ENCODE assay signal across 16 cellular contexts in genomic region chr7:1852781-1853618, GRCh38.
DNase-seq lines count a peak whose midpoint lies in the region; ATAC-seq, FAIRE-seq and TF ChIP-seq lines count a peak whose summit lies in the region.
"Had no signal": no experiment of that assay in that cellular context is flagged by ENCODE, and none has a peak within 500 bp of the region (broad histone marks: within the 10 kb centered on the region; RNA-seq: fewer than 3 reads in every experiment).

No MANE protein-coding gene starts in this region.

- H3K79me2 ChIP-seq in HepG2 (ENCODE audit: insufficient read depth, low read length), result no peaks in the 10 kb centered on the region

- no peaks in the 10 kb centered on the region for H3K27me3 ChIP-seq in liver (ENCODE audit: control insufficient read depth in 4 of 4, insufficient read depth in 4 of 4, low read length in 3 of 4)
- no peaks in the 10 kb centered on the region for H3K27me3 ChIP-seq in HepG2 (ENCODE audit: control insufficient read depth in 1 of 2, insufficient read depth in 2 of 2, low read length in 2 of 2)
- H3K27me3 ChIP-seq: vagina had no signal

- no peak for TF ChIP-seq POLR2A in HepG2 (IDR thresholded peaks at IDR 0.05; ENCODE audit: insufficient read depth in 1 of 2, low read depth in 2 of 2, low read length in 2 of 2)

- H3K27me3 Mint-ChIP-seq in glutamatergic neuron (ENCODE audit: unreplicated experiment), result peaks cover 2% of the 10 kb centered on the region
- H3K27me3 Mint-ChIP-seq in nephron progenitor cell (ENCODE audit: low read depth, poor library complexity), result peaks cover 4% of the 10 kb centered on the region
- H3K27me3 Mint-ChIP-seq: stimulated activated memory B cell treated with anti-CD40 and anti-IgM and Interleukin-4, amounts not matched to agents 10 μg/mL and 1 μg/mL and 100 μg/mL, for 72 hours had no signal

- H3K4me3 ChIP-seq in liver (ENCODE audit: low read depth in 1 of 3, low read length in 3 of 3) (no peak overlapping the region), HepG2 (replicated peaks in 1 of 3; ENCODE audit: insufficient read depth in 1 of 3, low read depth in 2 of 3, low read length in 3 of 3) (no peak overlapping the region)
- H3K4me3 ChIP-seq: vagina had no signal

- H3K4me3 Mint-ChIP-seq in glutamatergic neuron (ENCODE audit: unreplicated experiment), result peak overlapping the region; percentile 34
- H3K4me3 Mint-ChIP-seq in nephron progenitor cell, result no peak overlapping the region
- H3K4me3 Mint-ChIP-seq: stimulated activated memory B cell treated with anti-CD40 and anti-IgM and Interleukin-4, amounts not matched to agents 10 μg/mL and 1 μg/mL and 100 μg/mL, for 72 hours had no signal

- TF ChIP-seq RAD21 in liver (IDR thresholded peaks at IDR 0.05), result no peak
- no peak for TF ChIP-seq RAD21 in HepG2 (CRISPR knock-in tag; IDR thresholded peaks at IDR 0.05)

- in situ Hi-C loops in HepG2 (cut with HindIII; ENCODE audit: extremely low pct_ligation_motif_present, low pct_unique_long_range_greater_than_20kb), result no loop called here

- H3K9ac ChIP-seq in liver (ENCODE audit: low read depth in 1 of 2, low read length in 2 of 2) (no peak overlapping the region), HepG2 (ENCODE audit: insufficient read depth, low read depth, low read length) (no peak overlapping the region)

- H3K36me3 Mint-ChIP-seq in glutamatergic neuron (ENCODE audit: unreplicated experiment), result no peaks in the 10 kb centered on the region
- no peaks in the 10 kb centered on the region for H3K36me3 Mint-ChIP-seq in nephron progenitor cell (ENCODE audit: low read depth)

- H3K36me3 ChIP-seq in liver (ENCODE audit: control insufficient read depth in 4 of 4, insufficient read depth in 3 of 4, low read depth in 1 of 4, low read length in 3 of 4) (peaks cover 0 to 2% (median 0%) of the 10 kb centered on the region in 4 donors), HepG2 (replicated peaks in 1 of 2; ENCODE audit: control insufficient read depth in 1 of 2, insufficient read depth in 2 of 2, low read length in 2 of 2) (no peaks in the 10 kb centered on the region)
- H3K36me3 ChIP-seq: vagina had no signal

- H4K20me1 ChIP-seq in HepG2 (ENCODE audit: insufficient read depth, low read length), result no peaks in the 10 kb centered on the region

- ATAC-seq in HepG2, result no peak
- ATAC-seq in HG03196 (IDR thresholded peaks at IDR 0.05; ENCODE audit: unreplicated experiment), result no peak
- ATAC-seq: stimulated activated memory B cell treated with anti-CD40 and anti-IgM and Interleukin-4, amounts not matched to agents 10 μg/mL and 1 μg/mL and 100 μg/mL, for 72 hours had no signal

- no peak overlapping the region for H3K27ac Mint-ChIP-seq in glutamatergic neuron (ENCODE audit: unreplicated experiment)
- H3K27ac Mint-ChIP-seq in nephron progenitor cell, result peak overlapping the region; percentile 66
- H3K27ac Mint-ChIP-seq: stimulated activated memory B cell treated with anti-CD40 and anti-IgM and Interleukin-4, amounts not matched to agents 10 μg/mL and 1 μg/mL and 100 μg/mL, for 72 hours had no signal

- CTCF ChIA-PET in HepG2 (lab: Yijun Ruan, JAX; ENCODE audit: low intra/inter-chr PET ratio, low total read pairs), result no interaction called here

- no peak for DNase-seq in HepG2 (ENCODE audit: low spot score)
- peak; percentile 21 for DNase-seq in glutamatergic neuron
- peak; percentile 2 for DNase-seq in nephron progenitor cell
- DNase-seq in urothelium cell line (ENCODE audit: low spot score), result no peak
- DNase-seq in DMS79 treated with DMSO at 0.1 percent for 48 hours (lab: John Stamatoyannopoulos, UW), result no peak
- no peak for DNase-seq in NCI-H128 (lab: John Stamatoyannopoulos, UW; ENCODE audit: unreplicated experiment)
- DNase-seq: activated CD4-positive, alpha-beta T cell treated with anti-CD3 and anti-CD28 coated beads for 48 hours; central memory CD4-positive, alpha-beta T cell; COR-L47; NCI-H2171 had no signal

- no peak for TF ChIP-seq CTCF in liver (IDR thresholded peaks at IDR 0.05; ENCODE audit: low read depth, low read length, missing input control)
- TF ChIP-seq CTCF in HepG2 (CRISPR knock-in tag; IDR thresholded peaks at IDR 0.05), result no peak
- TF ChIP-seq CTCF in glutamatergic neuron (IDR thresholded peaks at IDR 0.05; ENCODE audit: partially characterized antibody, unreplicated experiment), result no peak
- no peak for TF ChIP-seq CTCF in nephron progenitor cell (IDR thresholded peaks at IDR 0.05)

- WGBS in liver, result 82% methylated on average over 35 of the region's 35 CpGs
- 95% methylated on average over 26 of the region's 35 CpGs for WGBS in HepG2 (ENCODE audit: low lambda C conversion rate)

- H2AFZ ChIP-seq in HepG2 (ENCODE audit: low read length), result no peak overlapping the region

- BruUV-seq in HepG2 (replicated peaks; lab: Mats Ljungman, UMichigan), result no TSS peak

- intact Hi-C loops in HepG2 (cut with micrococcal nuclease; ENCODE audit: unreplicated experiment), result no loop called here

- H3K9me3 ChIP-seq in liver (ENCODE audit: control insufficient read depth in 4 of 4, low read length in 3 of 4) (no peaks in the 10 kb centered on the region), HepG2 (ENCODE audit: low read length) (no peaks in the 10 kb centered on the region)
- H3K9me3 ChIP-seq: vagina had no signal

- FAIRE-seq in HepG2 (lab: Jason Lieb, UNC) (no peak), urothelium cell line (lab: Jason Lieb, UNC) (peak; percentile 96)
- FAIRE-seq: endometrium, GM12891 had no signal

- POLR2A ChIA-PET in HepG2 (lab: Yijun Ruan, JAX), result no interaction called here

- TF ChIP-seq EP300 in HepG2 (IDR thresholded peaks at IDR 0.05; ENCODE audit: low read depth in 2 of 2, low read length in 2 of 2) (no peak), HepG2 (CRISPR knock-in tag; IDR thresholded peaks at IDR 0.05; ENCODE audit: borderline replicate concordance) (no peak)

- peaks cover 8% of the 10 kb centered on the region for H3K9me3 Mint-ChIP-seq in glutamatergic neuron (ENCODE audit: unreplicated experiment)
- H3K9me3 Mint-ChIP-seq in nephron progenitor cell, result no peaks in the 10 kb centered on the region
- H3K9me3 Mint-ChIP-seq: stimulated activated memory B cell treated with anti-CD40 and anti-IgM and Interleukin-4, amounts not matched to agents 10 μg/mL and 1 μg/mL and 100 μg/mL, for 72 hours had no signal

- H3K27ac ChIP-seq in liver (ENCODE audit: low read depth in 1 of 2, low read length in 2 of 2) (peak overlapping the region; percentile 55 to 82), HepG2 (ENCODE audit: extremely low read length, insufficient read depth, low read length) (no peak overlapping the region)
- H3K27ac ChIP-seq: vagina had no signal

- H3K4me1 ChIP-seq in liver (ENCODE audit: control insufficient read depth in 4 of 4, insufficient read depth in 4 of 4, low read length in 3 of 4) (peaks cover 10 to 53% (median 31%) of the 10 kb centered on the region in 4 donors), HepG2 (ENCODE audit: insufficient read depth, low read length) (no peaks in the 10 kb centered on the region)
- H3K4me1 ChIP-seq: vagina had no signal

- H3K4me1 Mint-ChIP-seq in glutamatergic neuron (ENCODE audit: low read depth, unreplicated experiment) (peaks cover 11% of the 10 kb centered on the region), nephron progenitor cell (peaks cover 59% of the 10 kb centered on the region)
- H3K4me1 Mint-ChIP-seq: stimulated activated memory B cell treated with anti-CD40 and anti-IgM and Interleukin-4, amounts not matched to agents 10 μg/mL and 1 μg/mL and 100 μg/mL, for 72 hours had no signal

- no peak overlapping the region for H3K4me2 ChIP-seq in HepG2 (ENCODE audit: low read depth, low read length)

TF ChIP-seq in liver, 16 proteins besides CTCF, POLR2A, EP300 and RAD21 (continues in another document):
- TF ChIP-seq JUND (IDR thresholded peaks at IDR 0.05), result no peak

TF ChIP-seq in HepG2, 621 proteins besides CTCF, POLR2A, EP300 and RAD21 (continues in another document):
- TF ChIP-seq, protein P1, sequence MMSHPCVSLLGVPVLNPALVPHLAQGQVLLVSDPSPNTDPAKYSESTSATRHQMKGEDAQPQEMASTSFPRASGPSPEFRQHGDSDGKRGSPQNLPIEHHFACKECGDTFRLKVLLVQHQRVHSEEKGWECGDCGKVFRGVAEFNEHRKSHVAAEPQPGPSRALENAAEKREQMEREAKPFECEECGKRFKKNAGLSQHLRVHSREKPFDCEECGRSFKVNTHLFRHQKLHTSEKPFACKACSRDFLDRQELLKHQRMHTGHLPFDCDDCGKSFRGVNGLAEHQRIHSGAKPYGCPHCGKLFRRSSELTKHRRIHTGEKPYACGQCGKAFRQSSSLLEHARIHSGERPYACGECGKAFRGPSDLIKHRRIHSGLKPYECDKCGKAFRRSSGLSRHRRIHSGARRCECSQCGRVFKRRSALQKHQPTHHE (CRISPR knock-in tag; IDR thresholded peaks at IDR 0.05; ENCODE audit: borderline replicate concordance), result no peak
- TF ChIP-seq ZNF879 (CRISPR knock-in tag; IDR thresholded peaks at IDR 0.05), result no peak
- TF ChIP-seq, protein P2, sequence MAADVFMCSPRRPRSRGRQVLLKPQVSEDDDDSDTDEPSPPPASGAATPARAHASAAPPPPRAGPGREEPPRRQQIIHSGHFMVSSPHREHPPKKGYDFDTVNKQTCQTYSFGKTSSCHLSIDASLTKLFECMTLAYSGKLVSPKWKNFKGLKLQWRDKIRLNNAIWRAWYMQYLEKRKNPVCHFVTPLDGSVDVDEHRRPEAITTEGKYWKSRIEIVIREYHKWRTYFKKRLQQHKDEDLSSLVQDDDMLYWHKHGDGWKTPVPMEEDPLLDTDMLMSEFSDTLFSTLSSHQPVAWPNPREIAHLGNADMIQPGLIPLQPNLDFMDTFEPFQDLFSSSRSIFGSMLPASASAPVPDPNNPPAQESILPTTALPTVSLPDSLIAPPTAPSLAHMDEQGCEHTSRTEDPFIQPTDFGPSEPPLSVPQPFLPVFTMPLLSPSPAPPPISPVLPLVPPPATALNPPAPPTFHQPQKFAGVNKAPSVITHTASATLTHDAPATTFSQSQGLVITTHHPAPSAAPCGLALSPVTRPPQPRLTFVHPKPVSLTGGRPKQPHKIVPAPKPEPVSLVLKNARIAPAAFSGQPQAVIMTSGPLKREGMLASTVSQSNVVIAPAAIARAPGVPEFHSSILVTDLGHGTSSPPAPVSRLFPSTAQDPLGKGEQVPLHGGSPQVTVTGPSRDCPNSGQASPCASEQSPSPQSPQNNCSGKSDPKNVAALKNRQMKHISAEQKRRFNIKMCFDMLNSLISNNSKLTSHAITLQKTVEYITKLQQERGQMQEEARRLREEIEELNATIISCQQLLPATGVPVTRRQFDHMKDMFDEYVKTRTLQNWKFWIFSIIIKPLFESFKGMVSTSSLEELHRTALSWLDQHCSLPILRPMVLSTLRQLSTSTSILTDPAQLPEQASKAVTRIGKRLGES (CRISPR knock-in tag; IDR thresholded peaks at IDR 0.05; ENCODE audit: borderline replicate concordance), result no peak
- TF ChIP-seq NR2F2 (IDR thresholded peaks at IDR 0.05; ENCODE audit: borderline replicate concordance, low read depth), result no peak
- no peak for TF ChIP-seq ZNF33B (CRISPR knock-in tag; IDR thresholded peaks at IDR 0.05)
- TF ChIP-seq ZNF75D (CRISPR knock-in tag; IDR thresholded peaks at IDR 0.05; ENCODE audit: borderline replicate concordance), result no peak
- TF ChIP-seq ZNF563 (CRISPR knock-in tag; IDR thresholded peaks at IDR 0.05), result no peak
- no peak for TF ChIP-seq ZNF335 (CRISPR knock-in tag; IDR thresholded peaks at IDR 0.05)
- TF ChIP-seq ZNF737 (CRISPR knock-in tag; IDR thresholded peaks at IDR 0.05; ENCODE audit: borderline replicate concordance), result no peak
- no peak for TF ChIP-seq SMAD9 (CRISPR knock-in tag; IDR thresholded peaks at IDR 0.05)

Comparison
In these comparisons a context has a peak if more than half of its experiments do, and no peak if none do; other contexts are left out.
1. DNase-seq: peak in glutamatergic neuron (single experiment) and nephron progenitor cell (single experiment); none in HepG2 (single experiment), urothelium cell line (single experiment), DMS79 treated with DMSO at 0.1 percent for 48 hours (single experiment) and NCI-H128 (single experiment).